In the genomic region with DNA sequence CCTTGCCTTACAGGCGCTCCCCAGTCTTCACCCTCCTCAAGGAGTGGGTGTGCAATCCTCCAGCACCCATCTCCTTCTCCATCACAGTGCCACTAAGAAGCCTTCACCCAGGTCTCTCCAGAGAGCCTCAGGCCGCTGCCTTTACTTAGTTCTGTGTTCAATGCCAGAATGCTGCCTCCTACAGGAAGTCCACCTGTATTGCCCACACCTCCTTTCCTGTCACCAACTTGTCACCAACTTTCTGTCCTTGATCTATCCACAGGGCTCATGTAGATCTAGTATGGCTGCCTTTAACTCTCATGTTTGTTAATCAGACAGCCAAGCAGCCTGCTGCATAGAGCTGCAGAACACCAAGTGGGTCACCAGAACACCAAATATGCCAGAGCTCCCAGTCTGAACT, we compare ENCODE assay signal across 8 cellular contexts. TPM values are rescaled to one million over a fixed set of nuclear protein-coding genes. Genes with fewer than 3 reads are reported as not detected.
DNase-seq lines count a peak whose midpoint lies in the region; ATAC-seq and TF ChIP-seq lines count a peak whose summit lies in the region.

No MANE protein-coding gene starts in this region.

- H3K4me2 ChIP-seq in DND-41 (ENCODE audit: insufficient read depth, low read length): no peak overlapping the region

- peaks cover 49% of the 10 kb centered on the region for H3K4me1 ChIP-seq in DND-41 (ENCODE audit: insufficient read depth, low read length)
- H3K4me1 ChIP-seq in mucosa of rectum (ENCODE audit: control insufficient read depth in 2 of 2, insufficient read depth in 2 of 2, low read length in 2 of 2): peaks cover 8 to 12% of the 10 kb centered on the region in 2 donors
- H3K4me1 ChIP-seq in sigmoid colon: peaks cover 0 to 13% (median 12%) of the 10 kb centered on the region in 4 donors

- TF ChIP-seq POLR2A in sigmoid colon (IDR thresholded peaks at IDR 0.05): no peak

- CTCF ChIA-PET in activated naive CD4-positive, alpha-beta T cell treated with anti-CD3 and anti-CD28 coated beads, Interleukin-2, amount 10 ng/mL, durations not matched to agents 7 days and 5 days (lab: Charles Lee): interaction anchor here (22.2 to 33.1 kb wide), 3 partner anchors 8 to 33 kb away, joined by 780 to 1087 read pairs (median 780); partner anchors contain the start of genes ATP6V1G2, LST1, LTA and LTB

- H3K4me3 ChIP-seq in DND-41 (ENCODE audit: low read depth in 1 of 2, low read length in 2 of 2) (no peak overlapping the region), mucosa of rectum (ENCODE audit: low read length in 2 of 2) (no peak overlapping the region), sigmoid colon (no peak overlapping the region)

- TF ChIP-seq EP300 in sigmoid colon (IDR thresholded peaks at IDR 0.05): no peak

- peak overlapping the region; percentile 71 for H3K4me3 Mint-ChIP-seq in activated naive CD4-positive, alpha-beta T cell treated with anti-CD3 and anti-CD28 coated beads, Interleukin-2, amount 10 ng/mL, durations not matched to agents 7 days and 5 days

- peaks cover 4% of the 10 kb centered on the region; the same call in 1 of the 2 replicates for H3K79me2 ChIP-seq in DND-41 (ENCODE audit: insufficient read depth, low read length)

- no peaks in the 10 kb centered on the region for H4K20me1 ChIP-seq in DND-41 (ENCODE audit: insufficient read depth, low read length)

- in situ Hi-C loops in KBM-7 (cut with MboI; ENCODE audit: low pct_unique_long_range_greater_than_20kb, low sequenced_read_pairs): no loop called here

- no peaks in the 10 kb centered on the region for H3K27me3 Mint-ChIP-seq in activated naive CD4-positive, alpha-beta T cell treated with anti-CD3 and anti-CD28 coated beads, Interleukin-2, amount 10 ng/mL, durations not matched to agents 7 days and 5 days

- H2AFZ ChIP-seq in DND-41 (ENCODE audit: low read depth, low read length): no peak overlapping the region

- peak; percentile 69 for DNase-seq in DND-41
- DNase-seq in KBM-7: peak; percentile 76
- DNase-seq in activated naive CD4-positive, alpha-beta T cell treated with anti-CD3 and anti-CD28 coated beads, Interleukin-2, amount 10 ng/mL, durations not matched to agents 7 days and 5 days: peak; percentile 76
- no peak for DNase-seq in RKO (ENCODE audit: low spot score)
- DNase-seq in sigmoid colon: no peak

- no peaks in the 10 kb centered on the region for H3K9me3 Mint-ChIP-seq in activated naive CD4-positive, alpha-beta T cell treated with anti-CD3 and anti-CD28 coated beads, Interleukin-2, amount 10 ng/mL, durations not matched to agents 7 days and 5 days

- H3K27me3 ChIP-seq in DND-41 (ENCODE audit: insufficient read depth, low read length, poor library complexity) (peaks cover 10% of the 10 kb centered on the region), mucosa of rectum (ENCODE audit: control insufficient read depth in 2 of 2, insufficient read depth in 2 of 2, low read length in 2 of 2) (peaks cover 2 to 14% of the 10 kb centered on the region in 2 donors), sigmoid colon (peaks cover 0 to 12% (median 5%) of the 10 kb centered on the region in 3 donors)

- H3K36me3 ChIP-seq in DND-41 (ENCODE audit: insufficient read depth, low read length): no peaks in the 10 kb centered on the region; the same call in 1 of the 2 replicates
- no peaks in the 10 kb centered on the region for H3K36me3 ChIP-seq in mucosa of rectum (ENCODE audit: control insufficient read depth in 2 of 2, insufficient read depth in 2 of 2, low read length in 2 of 2)
- H3K36me3 ChIP-seq in sigmoid colon: no peaks in the 10 kb centered on the region

- peaks cover 33% of the 10 kb centered on the region for H3K36me3 Mint-ChIP-seq in activated naive CD4-positive, alpha-beta T cell treated with anti-CD3 and anti-CD28 coated beads, Interleukin-2, amount 10 ng/mL, durations not matched to agents 7 days and 5 days

- 58 to 63% methylated on average over 2 of the region's 2 CpGs for WGBS in sigmoid colon, 2 donors

- ATAC-seq in DND-41 (ENCODE audit: insufficient read depth, low read depth) (0 out of 3 replicates have a peak, but pooled peaks have one; percentile 3), HG03469 (IDR thresholded peaks at IDR 0.05; ENCODE audit: unreplicated experiment) (no peak), GM21723 (IDR thresholded peaks at IDR 0.05; ENCODE audit: unreplicated experiment) (no peak)

- intact Hi-C loops in sigmoid colon (cut with DNase I): no loop called here

- peak; percentile 70 for TF ChIP-seq CTCF in DND-41 (IDR thresholded peaks at IDR 0.05; ENCODE audit: borderline replicate concordance, extremely low read depth, low read length, poor library complexity, severe bottlenecking)
- no peak for TF ChIP-seq CTCF in sigmoid colon (IDR thresholded peaks at IDR 0.05)

- H3K27ac ChIP-seq in DND-41 (ENCODE audit: low read length) (peak overlapping the region; percentile 67), mucosa of rectum (ENCODE audit: low read depth in 2 of 2, low read length in 2 of 2) (peak overlapping the region; percentile 6 to 72), sigmoid colon (no peak overlapping the region)

- H3K27ac Mint-ChIP-seq in activated naive CD4-positive, alpha-beta T cell treated with anti-CD3 and anti-CD28 coated beads, Interleukin-2, amount 10 ng/mL, durations not matched to agents 7 days and 5 days: peak overlapping the region; percentile 97

- H3K9ac ChIP-seq in DND-41 (ENCODE audit: low read depth, low read length) (peak overlapping the region; percentile 13; the same call in 1 of the 2 replicates), mucosa of rectum (ENCODE audit: low read depth in 1 of 2, low read length in 2 of 2) (no peak overlapping the region)

- H3K9me3 ChIP-seq in DND-41 (ENCODE audit: insufficient read depth, low read length, severe bottlenecking): no peaks in the 10 kb centered on the region
- H3K9me3 ChIP-seq in mucosa of rectum (ENCODE audit: control insufficient read depth in 2 of 2, low read length in 2 of 2): no peaks in the 10 kb centered on the region
- H3K9me3 ChIP-seq in sigmoid colon: no peaks in the 10 kb centered on the region

- peaks cover 71% of the 10 kb centered on the region for H3K4me1 Mint-ChIP-seq in activated naive CD4-positive, alpha-beta T cell treated with anti-CD3 and anti-CD28 coated beads, Interleukin-2, amount 10 ng/mL, durations not matched to agents 7 days and 5 days

RNA-seq across cellular contexts. Expression of gene LST1, which starts 0.5 kb away (rescaled TPM):
- total RNA-seq in sigmoid colon: 10 to 100 TPM in 2 of 4 donors, 1 to 10 TPM in 2; 1.7 to 19.8 (median 10.2) TPM
- 10 to 100 TPM; 17.0 to 34.2 (median 24.7) TPM for polyA plus RNA-seq in sigmoid colon

RNA-seq across cellular contexts. Expression of gene LTB, which starts 3.3 kb away (rescaled TPM):
- 1 to 10 TPM in 1 of 4 donors, under 1 TPM in 2, not detected in 1; 0.66 to 1.9 (median 0.68) TPM for total RNA-seq in sigmoid colon
- polyA plus RNA-seq in sigmoid colon: 10 to 100 TPM in 1 of 3 donors, 1 to 10 TPM in 1, not detected in 1; 2.5 to 90.8 TPM

RNA-seq across cellular contexts. Expression of gene NCR3, which starts 7.3 kb away (rescaled TPM):
- not detected for total RNA-seq in sigmoid colon
- 1 to 10 TPM in 1 of 3 donors, under 1 TPM in 1, not detected in 1; 0.92 to 3.4 TPM for polyA plus RNA-seq in sigmoid colon

RNA-seq across cellular contexts. Expression of gene TNF, which starts 10.2 kb away (rescaled TPM):
- total RNA-seq in sigmoid colon: under 1 TPM in 1 of 4 donors, not detected in 3; 0.33 TPM
- polyA plus RNA-seq in sigmoid colon: 1 to 10 TPM in 1 of 3 donors, under 1 TPM in 2; 0.60 to 2.6 (median 0.92) TPM

RNA-seq across cellular contexts. Expression of gene LTA, which starts 13.4 kb away (rescaled TPM):
- not detected for total RNA-seq in sigmoid colon
- polyA plus RNA-seq in sigmoid colon: 1 to 10 TPM in 1 of 3 donors, not detected in 2; 3.6 TPM

Comparison
In these comparisons a context has a peak if more than half of its experiments do, and no peak if none do; other contexts are left out.
1. DNase-seq: peak in DND-41 (single experiment), KBM-7 (single experiment) and activated naive CD4-positive, alpha-beta T cell treated with anti-CD3 and anti-CD28 coated beads, Interleukin-2, amount 10 ng/mL, durations not matched to agents 7 days and 5 days (single experiment); none in RKO (single experiment) and sigmoid colon (single experiment).
2. H3K27ac ChIP-seq: peak in DND-41 (single experiment) and mucosa of rectum (2 of 2); none in sigmoid colon (0 of 4).